Comparison of ENCODE assay signal across 11 cellular contexts in genomic region chr18:12944724-12945123, GRCh38. TPM values are rescaled to one million over a fixed set of nuclear protein-coding genes. Genes with fewer than 3 reads are reported as not detected.
DNase-seq lines count a peak whose midpoint lies in the region; TF ChIP-seq lines count a peak whose summit lies in the region.
"Had no signal": no experiment of that assay in that cellular context is flagged by ENCODE, and none has a peak within 500 bp of the region (broad histone marks: within the 10 kb centered on the region; RNA-seq: fewer than 3 reads in every experiment).

No MANE protein-coding gene starts in this region.

- peak overlapping the region; percentile 38 to 55 (median 50) for H3K4me3 Mint-ChIP-seq in nephron
- no peak overlapping the region for H3K4me3 Mint-ChIP-seq in activated T-helper 2 cell treated with anti-CD3 and anti-CD28 coated beads, Interferon-gamma antibody, Interleukin-2, Interleukin-4, amounts not matched to agents 10 μg/mL and 5 μg/mL and 100 μg/mL, durations not matched to agents 14 hours and 24 hours and 36 hours (ENCODE audit: low read depth)
- H3K4me3 Mint-ChIP-seq: CD4-positive, alpha-beta T cell had no signal

- peak overlapping the region; percentile 67 to 68 for H3K27ac ChIP-seq in coronary artery

- peaks cover 3% of the 10 kb centered on the region for H3K27me3 Mint-ChIP-seq in nephron (ENCODE audit: low read depth)
- no peaks in the 10 kb centered on the region for H3K27me3 Mint-ChIP-seq in activated T-helper 2 cell treated with anti-CD3 and anti-CD28 coated beads, Interferon-gamma antibody, Interleukin-2, Interleukin-4, amounts not matched to agents 10 μg/mL and 5 μg/mL and 100 μg/mL, durations not matched to agents 14 hours and 24 hours and 36 hours (ENCODE audit: low read depth)
- H3K27me3 Mint-ChIP-seq: CD4-positive, alpha-beta T cell had no signal

- DNase-seq in EL (peak; percentile 14), NCI-H1092 treated with DMSO at 0.1 percent for 48 hours (lab: John Stamatoyannopoulos, UW) (peak; percentile 48), coronary artery (ENCODE audit: low spot score) (peak; percentile 83), G401 (ENCODE audit: low spot score) (no peak)
- no peak for DNase-seq in stimulated activated CD4-positive, alpha-beta T cell treated with anti-CD3 and anti-CD28 coated beads, Interleukin-4, amount 100 ng/mL, for 24 hours
- no peak for DNase-seq in stimulated activated CD4-positive, alpha-beta T cell treated with anti-CD3 and anti-CD28 coated beads, Interleukin-2, amount 100 ng/mL, for 48 hours
- no peak for DNase-seq in activated T-helper 2 cell treated with anti-CD3 and anti-CD28 coated beads, Interferon-gamma antibody, Interleukin-2, Interleukin-4, amounts not matched to agents 10 μg/mL and 5 μg/mL and 100 μg/mL, durations not matched to agents 14 hours and 24 hours and 36 hours (ENCODE audit: low spot score)
- DNase-seq: CD4-positive, alpha-beta T cell; NCI-H226; SW 1271 had no signal

- peaks cover 18% of the 10 kb centered on the region for H3K4me1 Mint-ChIP-seq in nephron
- peaks cover 22% of the 10 kb centered on the region for H3K4me1 Mint-ChIP-seq in activated T-helper 2 cell treated with anti-CD3 and anti-CD28 coated beads, Interferon-gamma antibody, Interleukin-2, Interleukin-4, amounts not matched to agents 10 μg/mL and 5 μg/mL and 100 μg/mL, durations not matched to agents 14 hours and 24 hours and 36 hours (ENCODE audit: low read depth)

- H3K9me3 Mint-ChIP-seq in nephron = no peaks in the 10 kb centered on the region
- H3K9me3 Mint-ChIP-seq in activated T-helper 2 cell treated with anti-CD3 and anti-CD28 coated beads, Interferon-gamma antibody, Interleukin-2, Interleukin-4, amounts not matched to agents 10 μg/mL and 5 μg/mL and 100 μg/mL, durations not matched to agents 14 hours and 24 hours and 36 hours = no peaks in the 10 kb centered on the region
- H3K9me3 Mint-ChIP-seq: CD4-positive, alpha-beta T cell had no signal

- peaks cover 2% of the 10 kb centered on the region for H3K36me3 Mint-ChIP-seq in nephron (ENCODE audit: low read depth)
- peaks cover 15% of the 10 kb centered on the region for H3K36me3 Mint-ChIP-seq in activated T-helper 2 cell treated with anti-CD3 and anti-CD28 coated beads, Interferon-gamma antibody, Interleukin-2, Interleukin-4, amounts not matched to agents 10 μg/mL and 5 μg/mL and 100 μg/mL, durations not matched to agents 14 hours and 24 hours and 36 hours (ENCODE audit: low read depth)

- TF ChIP-seq CTCF in coronary artery (IDR thresholded peaks at IDR 0.05) = no peak
- no peak for TF ChIP-seq CTCF in nephron (IDR thresholded peaks at IDR 0.05; ENCODE audit: unreplicated experiment in 3 of 3)

- intact Hi-C loops in activated T-helper 2 cell treated with anti-CD3 and anti-CD28 coated beads, Interferon-gamma antibody, Interleukin-2, Interleukin-4, amounts not matched to agents 10 μg/mL and 5 μg/mL and 100 μg/mL, durations not matched to agents 14 hours and 24 hours and 36 hours (cut with micrococcal nuclease) = loop anchor here (5.0 kb wide), 3 partner anchors 433 to 783 kb away; partner anchors contain the start of genes FAM210A and RNMT

- peak overlapping the region in 2 of 3 experiments; percentile 37 to 60 for H3K27ac Mint-ChIP-seq in nephron
- no peak overlapping the region for H3K27ac Mint-ChIP-seq in activated T-helper 2 cell treated with anti-CD3 and anti-CD28 coated beads, Interferon-gamma antibody, Interleukin-2, Interleukin-4, amounts not matched to agents 10 μg/mL and 5 μg/mL and 100 μg/mL, durations not matched to agents 14 hours and 24 hours and 36 hours
- H3K27ac Mint-ChIP-seq: CD4-positive, alpha-beta T cell had no signal

- H3K4me3 ChIP-seq in coronary artery = no peak overlapping the region

- in situ Hi-C loops in G401 (cut with HindIII; ENCODE audit: low sequenced_read_pairs) = no loop called here

RNA-seq across cellular contexts. Expression of gene SEH1L, which starts 3.1 kb away (rescaled TPM):
- 48.4 and 53.7 TPM in 2 replicates for total RNA-seq in G401 (2014; rRNA removed; shearing (Covaris generic))
- 112 and 115 TPM in 2 replicates for total RNA-seq in activated T-helper 2 cell treated with anti-CD3 and anti-CD28 coated beads, Interferon-gamma antibody, Interleukin-2, Interleukin-4, amounts not matched to agents 10 μg/mL and 5 μg/mL and 100 μg/mL, durations not matched to agents 14 hours and 24 hours and 36 hours

RNA-seq across cellular contexts. Expression of gene CEP192, which starts 46.4 kb away (rescaled TPM):
- 13.4 and 22.5 TPM in 2 replicates for total RNA-seq in G401 (2014; rRNA removed; shearing (Covaris generic))
- total RNA-seq in activated T-helper 2 cell treated with anti-CD3 and anti-CD28 coated beads, Interferon-gamma antibody, Interleukin-2, Interleukin-4, amounts not matched to agents 10 μg/mL and 5 μg/mL and 100 μg/mL, durations not matched to agents 14 hours and 24 hours and 36 hours = 37.2 and 37.4 TPM in 2 replicates

Comparison
In these comparisons a context has a peak if more than half of its experiments do, and no peak if none do; other contexts are left out.
1. DNase-seq: peak in EL (single experiment), NCI-H1092 treated with DMSO at 0.1 percent for 48 hours (single experiment) and coronary artery (single experiment); none in stimulated activated CD4-positive, alpha-beta T cell treated with anti-CD3 and anti-CD28 coated beads, Interleukin-4, amount 100 ng/mL, for 24 hours (single experiment), G401 (single experiment), stimulated activated CD4-positive, alpha-beta T cell treated with anti-CD3 and anti-CD28 coated beads, Interleukin-2, amount 100 ng/mL, for 48 hours (0 of 2) and activated T-helper 2 cell treated with anti-CD3 and anti-CD28 coated beads, Interferon-gamma antibody, Interleukin-2, Interleukin-4, amounts not matched to agents 10 μg/mL and 5 μg/mL and 100 μg/mL, durations not matched to agents 14 hours and 24 hours and 36 hours (single experiment).